Comparison of ENCODE assay signal across 21 cellular contexts in genomic region chr7:88254721-88255120, GRCh38. TPM values are rescaled to one million over a fixed set of nuclear protein-coding genes. Genes with fewer than 3 reads are reported as not detected.
DNase-seq lines count a peak whose midpoint lies in the region; ATAC-seq and TF ChIP-seq lines count a peak whose summit lies in the region.
"Had no signal": no experiment of that assay in that cellular context is flagged by ENCODE, and none has a peak within 500 bp of the region (broad histone marks: within the 10 kb centered on the region; RNA-seq: fewer than 3 reads in every experiment).

No MANE protein-coding gene starts in this region.

- no peaks in the 10 kb centered on the region for H3K27me3 ChIP-seq in HCT116 (ENCODE audit: insufficient read depth, low read length)
- H3K27me3 ChIP-seq: heart left ventricle, tibial nerve had no signal

- CTCF ChIA-PET in HCT116 (lab: Charles Lee) = no interaction called here
- CTCF ChIA-PET in activated CD8-positive, alpha-beta T cell treated with anti-CD3 and anti-CD28 coated beads for 36 hours (lab: Charles Lee) = no interaction called here

- no peaks in the 10 kb centered on the region for H3K36me3 Mint-ChIP-seq in activated CD8-positive, alpha-beta T cell treated with anti-CD3 and anti-CD28 coated beads for 36 hours (ENCODE audit: low read depth)

- H3K36me3 ChIP-seq in HCT116 (ENCODE audit: control insufficient read depth in 1 of 2, insufficient read depth in 2 of 2, low read length in 2 of 2) = no peaks in the 10 kb centered on the region
- H3K36me3 ChIP-seq: heart left ventricle, tibial nerve had no signal

- H3K27ac Mint-ChIP-seq in activated CD8-positive, alpha-beta T cell treated with anti-CD3 and anti-CD28 coated beads for 36 hours = no peak overlapping the region
- H3K27ac Mint-ChIP-seq: H9; naive thymus-derived CD8-positive, alpha-beta T cell had no signal

- no peak overlapping the region for H3K27ac ChIP-seq in HCT116 (ENCODE audit: low read depth, low read length)
- no peak overlapping the region for H3K27ac ChIP-seq in coronary artery
- H3K27ac ChIP-seq: heart left ventricle, tibial nerve had no signal

- peaks cover 10% of the 10 kb centered on the region for H3K27me3 Mint-ChIP-seq in activated CD8-positive, alpha-beta T cell treated with anti-CD3 and anti-CD28 coated beads for 36 hours

- H3K9ac ChIP-seq in HCT116 (ENCODE audit: low read length) = no peak overlapping the region

- peak overlapping the region; percentile 34 for H3K4me2 ChIP-seq in HCT116 (ENCODE audit: low read length)

- TF ChIP-seq POLR2A in HCT116 (IDR thresholded peaks at IDR 0.05; ENCODE audit: borderline replicate concordance, extremely low read depth, insufficient read depth, insufficient read length) = no peak

- peaks cover 11% of the 10 kb centered on the region for H3K9me3 Mint-ChIP-seq in activated CD8-positive, alpha-beta T cell treated with anti-CD3 and anti-CD28 coated beads for 36 hours

- H3K4me1 ChIP-seq in HCT116 (ENCODE audit: control insufficient read depth in 1 of 2, insufficient read depth in 2 of 2, low read length in 2 of 2) = peaks cover 0 to 14% of the 10 kb centered on the region in 2 experiments; a peak in 2 of 4 replicates
- H3K4me1 ChIP-seq: Caco-2, heart left ventricle, tibial nerve had no signal

- no peak overlapping the region for H3K4me3 ChIP-seq in HCT116 (replicated peaks in 1 of 2; ENCODE audit: low read depth in 1 of 2, low read length in 2 of 2)
- H3K4me3 ChIP-seq in coronary artery = no peak overlapping the region
- H3K4me3 ChIP-seq: heart left ventricle, tibial nerve had no signal

- ATAC-seq in HCT116 (peak; percentile 94), GM19328 (IDR thresholded peaks at IDR 0.05; ENCODE audit: unreplicated experiment) (no peak)
- no peak for ATAC-seq in activated CD8-positive, alpha-beta T cell treated with anti-CD3 and anti-CD28 coated beads for 36 hours
- ATAC-seq: activated CD4-positive, CD25-positive, alpha-beta regulatory T cell treated with anti-CD3 and anti-CD28 coated beads, Interleukin-2, amount 50 U/mL, for 24 hours; activated naive CD4-positive, alpha-beta T cell treated with anti-CD3 and anti-CD28 coated beads, Interleukin-2, amount 50 U/mL, for 72 hours; heart left ventricle; naive thymus-derived CD8-positive, alpha-beta T cell; Panc1 had no signal

- intact Hi-C loops in HCT116 (cut with micrococcal nuclease) = no loop called here
- intact Hi-C loops in activated CD8-positive, alpha-beta T cell treated with anti-CD3 and anti-CD28 coated beads for 36 hours (cut with micrococcal nuclease) = no loop called here

- POLR2A ChIA-PET in HCT116 (lab: Charles Lee) = no interaction called here
- POLR2A ChIA-PET in activated CD8-positive, alpha-beta T cell treated with anti-CD3 and anti-CD28 coated beads for 36 hours (lab: Charles Lee) = interaction anchor here (1.1 kb wide), 1 partner anchor 13 kb away, joined by 3 read pairs; no protein-coding TSS in a partner anchor

- H4K20me1 ChIP-seq in HCT116 (ENCODE audit: insufficient read depth) = no peaks in the 10 kb centered on the region

- no peaks in the 10 kb centered on the region for H3K79me2 ChIP-seq in HCT116 (ENCODE audit: insufficient read depth, low read length)

- no peak overlapping the region for H2AFZ ChIP-seq in HCT116 (ENCODE audit: low read depth, low read length, poor library complexity, severe bottlenecking)

- TF ChIP-seq RAD21 in HCT116 (IDR thresholded peaks at IDR 0.05; ENCODE audit: low read depth) = no peak

- no peak overlapping the region for H3K4me3 Mint-ChIP-seq in activated CD8-positive, alpha-beta T cell treated with anti-CD3 and anti-CD28 coated beads for 36 hours
- H3K4me3 Mint-ChIP-seq: H9; naive thymus-derived CD8-positive, alpha-beta T cell had no signal

- H3K4me1 Mint-ChIP-seq in activated CD8-positive, alpha-beta T cell treated with anti-CD3 and anti-CD28 coated beads for 36 hours (ENCODE audit: low read depth) = no peaks in the 10 kb centered on the region
- H3K4me1 Mint-ChIP-seq: H9; naive thymus-derived CD8-positive, alpha-beta T cell had no signal

- BruUV-seq in HCT116 (replicated peaks; lab: Mats Ljungman, UMichigan) = no TSS peak

- peak; percentile 53 for DNase-seq in 8988T
- peak; percentile 36 for DNase-seq in HCT116 (ENCODE audit: low read depth, low spot score)
- peak; percentile 76 for DNase-seq in T1000 (lab: John Stamatoyannopoulos, UW)
- DNase-seq in iPS-NIHi11 (ENCODE audit: low spot score) = peak; percentile 31
- DNase-seq in activated CD4-positive, alpha-beta T cell treated with anti-CD3 and anti-CD28 coated beads for 1 hour = no peak
- no peak for DNase-seq in coronary artery (ENCODE audit: low spot score)
- no peak for DNase-seq in activated CD8-positive, alpha-beta T cell treated with anti-CD3 and anti-CD28 coated beads for 36 hours
- DNase-seq: Caco-2; H9; heart left ventricle; MM.1S; naive thymus-derived CD8-positive, alpha-beta T cell; NCI-H2081; NCI-H69; stimulated activated CD4-positive, alpha-beta T cell treated with anti-CD3 and anti-CD28 coated beads, Interleukin-2, amount 100 ng/mL, for 24 hours; T-helper 1 cell had no signal

- H3K9me2 ChIP-seq in HCT116 (ENCODE audit: insufficient read depth) = no peaks in the 10 kb centered on the region

- RAD21 ChIA-PET in HCT116 (lab: Charles Lee; ENCODE audit: low non-redundant PET in 1 of 2, low total read pairs in 2 of 2, uncharacterized antibody in 2 of 2, unreplicated experiment in 2 of 2) = no interaction called here

- TF ChIP-seq CTCF in HCT116 (IDR thresholded peaks at IDR 0.05 in 2 of 3, conservative IDR thresholded peaks at IDR 0.05 in 1 of 3; ENCODE audit: borderline replicate concordance in 1 of 3, insufficient read depth in 1 of 3, low read depth in 2 of 3, low read length in 2 of 3) (no peak), coronary artery (IDR thresholded peaks at IDR 0.05) (no peak)
- no peak for TF ChIP-seq CTCF in activated CD8-positive, alpha-beta T cell treated with anti-CD3 and anti-CD28 coated beads for 36 hours (IDR thresholded peaks at IDR 0.05)

- peaks cover 0 to 4% of the 10 kb centered on the region in 2 experiments; a peak in 1 of 4 replicates for H3K9me3 ChIP-seq in HCT116 (ENCODE audit: control insufficient read depth in 1 of 2, insufficient read depth in 1 of 2, low read depth in 1 of 2, low read length in 2 of 2)
- H3K9me3 ChIP-seq: Caco-2 had no signal

TF ChIP-seq in HCT116, 20 proteins besides CTCF, POLR2A, EP300 and RAD21:
- TF ChIP-seq ELF1 (IDR thresholded peaks at IDR 0.05; ENCODE audit: borderline replicate concordance, low read depth) = no peak
- TF ChIP-seq JUND (IDR thresholded peaks at IDR 0.05) = 0 out of 2 replicates have a peak, but pooled peaks have one; percentile 27
- peak; percentile 19; the same call in 1 of the 2 replicates for TF ChIP-seq SP1 (IDR thresholded peaks at IDR 0.05; ENCODE audit: low read depth)

RNA-seq across cellular contexts. Expression of gene SRI, which starts 34.9 kb away (rescaled TPM):
- total RNA-seq in HCT116 (2021; ENCODE audit: unreplicated experiment) = 114 TPM
- 96.5 and 135 TPM in 2 replicates for polyA plus RNA-seq in HCT116 (2012)
- total RNA-seq in activated CD8-positive, alpha-beta T cell treated with anti-CD3 and anti-CD28 coated beads for 36 hours = 100 to 1,000 TPM; 169 TPM

RNA-seq across cellular contexts. Expression of gene STEAP4, which starts 52.0 kb away (rescaled TPM):
- 0.15 TPM for total RNA-seq in HCT116 (2021; ENCODE audit: unreplicated experiment)
- 0.01 and 0.04 TPM in 2 replicates for polyA plus RNA-seq in HCT116 (2012)
- not detected for total RNA-seq in activated CD8-positive, alpha-beta T cell treated with anti-CD3 and anti-CD28 coated beads for 36 hours
- total RNA-seq: activated naive CD4-positive, alpha-beta T cell treated with anti-CD3 and anti-CD28 coated beads, Interleukin-2, amount 50 U/mL, for 72 hours; Caco-2; H9; naive thymus-derived CD8-positive, alpha-beta T cell had no signal
- polyA plus RNA-seq: naive thymus-derived CD8-positive, alpha-beta T cell had no signal

Comparison
In these comparisons a context has a peak if more than half of its experiments do, and no peak if none do; other contexts are left out.
1. DNase-seq: peak in 8988T (single experiment), HCT116 (single experiment), T1000 (single experiment) and iPS-NIHi11 (single experiment); none in activated CD4-positive, alpha-beta T cell treated with anti-CD3 and anti-CD28 coated beads for 1 hour (single experiment), coronary artery (single experiment) and activated CD8-positive, alpha-beta T cell treated with anti-CD3 and anti-CD28 coated beads for 36 hours (single experiment).